In the genomic region with DNA sequence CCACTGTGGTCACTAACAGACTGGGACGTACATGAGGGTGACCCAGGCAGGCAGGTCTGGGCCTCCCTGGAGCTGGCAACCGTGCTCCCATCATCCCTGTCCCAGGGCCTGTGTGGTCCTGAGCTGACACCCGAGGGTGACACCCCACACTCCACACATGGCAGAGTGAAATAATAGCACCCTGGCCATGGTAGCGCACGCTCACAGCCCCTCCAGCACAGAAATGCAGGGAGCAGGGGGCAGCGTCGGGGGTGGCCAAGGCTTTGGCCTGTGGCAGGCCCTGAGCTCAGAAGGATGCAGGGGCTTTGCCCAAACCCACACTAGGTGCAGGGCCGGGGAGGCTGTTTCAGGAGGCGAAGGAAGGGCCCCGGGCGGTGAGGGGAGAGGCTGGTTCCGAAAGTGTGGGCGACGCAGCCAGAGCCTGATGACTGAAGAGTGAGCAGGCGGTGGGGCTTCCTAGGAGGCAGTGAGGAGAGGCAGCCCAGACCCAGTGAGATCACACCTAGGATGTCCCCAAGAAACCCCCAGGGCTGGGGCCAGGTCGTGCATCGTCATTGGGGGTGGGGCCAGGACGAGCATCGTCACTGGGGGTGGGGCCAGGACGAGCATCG, we compare ENCODE assay signal across 8 cellular contexts. TPM values are rescaled to one million over a fixed set of nuclear protein-coding genes. Genes with fewer than 3 reads are reported as not detected.
DNase-seq lines count a peak whose midpoint lies in the region; ATAC-seq and TF ChIP-seq lines count a peak whose summit lies in the region.

No MANE protein-coding gene starts in this region.

- DNase-seq in CD1c-positive myeloid dendritic cell (ENCODE audit: extremely low spot score), result peak; percentile 57
- peak; percentile 79 for DNase-seq in NAMALWA (ENCODE audit: low spot score)
- DNase-seq in activated CD8-positive, alpha-beta T cell treated with anti-CD3 and anti-CD28 coated beads for 36 hours, result peak; percentile 92
- DNase-seq in effector CD8-positive, alpha-beta T cell (lab: John Stamatoyannopoulos, UW), result peak; percentile 73
- peak; percentile 42 to 94 (median 77) for DNase-seq in naive thymus-derived CD4-positive, alpha-beta T cell
- DNase-seq in stimulated activated naive B cell treated with anti-CD40 and anti-IgM and Interleukin-4, amounts not matched to agents 10 μg/mL and 1 μg/mL and 100 μg/mL, for 72 hours, result peak; percentile 58
- no peak for DNase-seq in NOMO-1 (lab: John Stamatoyannopoulos, UW; ENCODE audit: unreplicated experiment in 2 of 2)

- no peaks in the 10 kb centered on the region for H3K36me3 Mint-ChIP-seq in activated CD8-positive, alpha-beta T cell treated with anti-CD3 and anti-CD28 coated beads for 36 hours (ENCODE audit: low read depth)
- H3K36me3 Mint-ChIP-seq in naive thymus-derived CD4-positive, alpha-beta T cell, result peaks cover 0 to 5% (median 0%) of the 10 kb centered on the region in 5 donors
- peaks cover 0 to 4% of the 10 kb centered on the region in 2 donors for H3K36me3 Mint-ChIP-seq in stimulated activated naive B cell treated with anti-CD40 and anti-IgM and Interleukin-4, amounts not matched to agents 10 μg/mL and 1 μg/mL and 100 μg/mL, for 72 hours

- ATAC-seq in GM21447 (IDR thresholded peaks at IDR 0.05; ENCODE audit: unreplicated experiment), result peak; percentile 42
- ATAC-seq in activated CD8-positive, alpha-beta T cell treated with anti-CD3 and anti-CD28 coated beads for 36 hours, result peak; percentile 94
- peak; percentile 93 for ATAC-seq in naive thymus-derived CD4-positive, alpha-beta T cell
- ATAC-seq in stimulated activated naive B cell treated with anti-CD40 and anti-IgM and Interleukin-4, amounts not matched to agents 10 μg/mL and 1 μg/mL and 100 μg/mL, for 72 hours (replicated peaks), result peak; percentile 72 to 84

- H3K27me3 ChIP-seq in naive thymus-derived CD4-positive, alpha-beta T cell (ENCODE audit: control insufficient read depth in 2 of 2, insufficient read depth in 2 of 2, low read length in 2 of 2), result no peaks in the 10 kb centered on the region

- H3K4me1 Mint-ChIP-seq in activated CD8-positive, alpha-beta T cell treated with anti-CD3 and anti-CD28 coated beads for 36 hours (ENCODE audit: low read depth), result peaks cover 30% of the 10 kb centered on the region
- H3K4me1 Mint-ChIP-seq in naive thymus-derived CD4-positive, alpha-beta T cell, result peaks cover 13 to 34% (median 28%) of the 10 kb centered on the region in 7 donors
- H3K4me1 Mint-ChIP-seq in stimulated activated naive B cell treated with anti-CD40 and anti-IgM and Interleukin-4, amounts not matched to agents 10 μg/mL and 1 μg/mL and 100 μg/mL, for 72 hours, result peaks cover 20 to 29% of the 10 kb centered on the region in 2 donors

- H3K4me3 ChIP-seq in naive thymus-derived CD4-positive, alpha-beta T cell (ENCODE audit: low read length), result peak overlapping the region; percentile 67

- CTCF ChIA-PET in activated CD8-positive, alpha-beta T cell treated with anti-CD3 and anti-CD28 coated beads for 36 hours (lab: Charles Lee), result interaction anchor here (0.6 to 1.6 kb wide), 2 partner anchors 293 to 674 kb away, joined by 3 to 4 read pairs; no protein-coding TSS in a partner anchor
- CTCF ChIA-PET in naive thymus-derived CD4-positive, alpha-beta T cell (lab: Charles Lee), result interaction anchor here (0.6 to 1.4 kb wide), 4 partner anchors 30 to 610 kb away, joined by 3 to 8 read pairs (median 4); no protein-coding TSS in a partner anchor

- peak overlapping the region; percentile 83 for H3K27ac Mint-ChIP-seq in activated CD8-positive, alpha-beta T cell treated with anti-CD3 and anti-CD28 coated beads for 36 hours
- H3K27ac Mint-ChIP-seq in naive thymus-derived CD4-positive, alpha-beta T cell, result peak overlapping the region in 8 of 9 donors; percentile 83 to 96 (median 93)
- H3K27ac Mint-ChIP-seq in stimulated activated naive B cell treated with anti-CD40 and anti-IgM and Interleukin-4, amounts not matched to agents 10 μg/mL and 1 μg/mL and 100 μg/mL, for 72 hours, result peak overlapping the region; percentile 93

- peak overlapping the region; percentile 89 for H3K27ac ChIP-seq in naive thymus-derived CD4-positive, alpha-beta T cell (ENCODE audit: low read depth, low read length)

- H3K27me3 Mint-ChIP-seq in activated CD8-positive, alpha-beta T cell treated with anti-CD3 and anti-CD28 coated beads for 36 hours, result peaks cover 9% of the 10 kb centered on the region
- peaks cover 0 to 32% (median 19%) of the 10 kb centered on the region in 5 donors for H3K27me3 Mint-ChIP-seq in naive thymus-derived CD4-positive, alpha-beta T cell
- peaks cover 22 to 35% of the 10 kb centered on the region in 2 donors for H3K27me3 Mint-ChIP-seq in stimulated activated naive B cell treated with anti-CD40 and anti-IgM and Interleukin-4, amounts not matched to agents 10 μg/mL and 1 μg/mL and 100 μg/mL, for 72 hours

- H3K9me3 Mint-ChIP-seq in activated CD8-positive, alpha-beta T cell treated with anti-CD3 and anti-CD28 coated beads for 36 hours, result no peaks in the 10 kb centered on the region
- peaks cover 0 to 4% (median 0%) of the 10 kb centered on the region in 11 donors for H3K9me3 Mint-ChIP-seq in naive thymus-derived CD4-positive, alpha-beta T cell
- H3K9me3 Mint-ChIP-seq in stimulated activated naive B cell treated with anti-CD40 and anti-IgM and Interleukin-4, amounts not matched to agents 10 μg/mL and 1 μg/mL and 100 μg/mL, for 72 hours, result peaks cover 3 to 7% of the 10 kb centered on the region in 2 donors

- H3K4me1 ChIP-seq in naive thymus-derived CD4-positive, alpha-beta T cell (ENCODE audit: control insufficient read depth in 2 of 2, insufficient read depth in 2 of 2, low read length in 2 of 2), result peaks cover 15 to 19% of the 10 kb centered on the region in 2 donors

- POLR2A ChIA-PET in activated CD8-positive, alpha-beta T cell treated with anti-CD3 and anti-CD28 coated beads for 36 hours (lab: Charles Lee), result interaction anchor here (1.1 kb wide), 1 partner anchor 60 kb away, joined by 4 read pairs; no protein-coding TSS in a partner anchor
- POLR2A ChIA-PET in naive thymus-derived CD4-positive, alpha-beta T cell (lab: Charles Lee), result interaction anchor here (1.0 to 1.4 kb wide), 4 partner anchors 12 to 102 kb away, joined by 3 to 7 read pairs (median 6); no protein-coding TSS in a partner anchor

- no peak for TF ChIP-seq CTCF in activated CD8-positive, alpha-beta T cell treated with anti-CD3 and anti-CD28 coated beads for 36 hours (IDR thresholded peaks at IDR 0.05)

- H3K36me3 ChIP-seq in naive thymus-derived CD4-positive, alpha-beta T cell (ENCODE audit: control insufficient read depth in 2 of 3, insufficient read depth in 3 of 3, low read length in 3 of 3), result no peaks in the 10 kb centered on the region

- peak overlapping the region; percentile 65 for H3K4me3 Mint-ChIP-seq in activated CD8-positive, alpha-beta T cell treated with anti-CD3 and anti-CD28 coated beads for 36 hours
- H3K4me3 Mint-ChIP-seq in naive thymus-derived CD4-positive, alpha-beta T cell, result peak overlapping the region; percentile 62 to 84 (median 77)
- peak overlapping the region; percentile 74 to 83 for H3K4me3 Mint-ChIP-seq in stimulated activated naive B cell treated with anti-CD40 and anti-IgM and Interleukin-4, amounts not matched to agents 10 μg/mL and 1 μg/mL and 100 μg/mL, for 72 hours

- no peaks in the 10 kb centered on the region for H3K9me3 ChIP-seq in naive thymus-derived CD4-positive, alpha-beta T cell (ENCODE audit: control insufficient read depth in 2 of 3, low read length in 3 of 3)

- intact Hi-C loops in activated CD8-positive, alpha-beta T cell treated with anti-CD3 and anti-CD28 coated beads for 36 hours (cut with micrococcal nuclease), result no loop called here
- intact Hi-C loops in naive thymus-derived CD4-positive, alpha-beta T cell (cut with micrococcal nuclease), result loop anchor here (1.0 to 2.0 kb wide), 4 partner anchors 29 to 357 kb away; partner anchors contain the start of gene MGAT1 (in 1 of the 2)

RNA-seq across cellular contexts. Expression of gene OR2V2, which starts 12.9 kb away (rescaled TPM):
- total RNA-seq in activated CD8-positive, alpha-beta T cell treated with anti-CD3 and anti-CD28 coated beads for 36 hours, result not detected
- not detected for total RNA-seq in naive thymus-derived CD4-positive, alpha-beta T cell
- polyA plus RNA-seq in naive thymus-derived CD4-positive, alpha-beta T cell, result not detected

RNA-seq across cellular contexts. Expression of gene OR2V1, which starts 29.3 kb away (rescaled TPM):
- total RNA-seq in activated CD8-positive, alpha-beta T cell treated with anti-CD3 and anti-CD28 coated beads for 36 hours, result not detected
- not detected for total RNA-seq in naive thymus-derived CD4-positive, alpha-beta T cell
- not detected for polyA plus RNA-seq in naive thymus-derived CD4-positive, alpha-beta T cell

RNA-seq across cellular contexts. Expression of gene TRIM7, which starts 44.7 kb away (rescaled TPM):
- total RNA-seq in activated CD8-positive, alpha-beta T cell treated with anti-CD3 and anti-CD28 coated beads for 36 hours, result 1 to 10 TPM; 1.1 to 3.0 TPM
- 1 to 10 TPM; 1.1 to 6.1 (median 3.6) TPM for total RNA-seq in naive thymus-derived CD4-positive, alpha-beta T cell
- polyA plus RNA-seq in naive thymus-derived CD4-positive, alpha-beta T cell, result under 1 TPM in 1 of 2 donors, not detected in 1; 0.28 TPM

Comparison
In these comparisons a context has a peak if more than half of its experiments do, and no peak if none do; other contexts are left out.
1. DNase-seq: peak in CD1c-positive myeloid dendritic cell (single experiment), NAMALWA (single experiment), activated CD8-positive, alpha-beta T cell treated with anti-CD3 and anti-CD28 coated beads for 36 hours (single experiment), effector CD8-positive, alpha-beta T cell (single experiment), naive thymus-derived CD4-positive, alpha-beta T cell (9 of 9) and stimulated activated naive B cell treated with anti-CD40 and anti-IgM and Interleukin-4, amounts not matched to agents 10 μg/mL and 1 μg/mL and 100 μg/mL, for 72 hours (single experiment); none in NOMO-1 (0 of 2).
2. ATAC-seq: peak in every context shown above with its lines; median percentile 94 in activated CD8-positive, alpha-beta T cell treated with anti-CD3 and anti-CD28 coated beads for 36 hours; 93 in naive thymus-derived CD4-positive, alpha-beta T cell; 78 in stimulated activated naive B cell treated with anti-CD40 and anti-IgM and Interleukin-4, amounts not matched to agents 10 μg/mL and 1 μg/mL and 100 μg/mL, for 72 hours; 42 in GM21447.
3. Peak in every context shown above with its lines, with median percentiles within 50 percentile points of each other: H3K27ac Mint-ChIP-seq and H3K4me3 Mint-ChIP-seq.